In the genomic region with DNA sequence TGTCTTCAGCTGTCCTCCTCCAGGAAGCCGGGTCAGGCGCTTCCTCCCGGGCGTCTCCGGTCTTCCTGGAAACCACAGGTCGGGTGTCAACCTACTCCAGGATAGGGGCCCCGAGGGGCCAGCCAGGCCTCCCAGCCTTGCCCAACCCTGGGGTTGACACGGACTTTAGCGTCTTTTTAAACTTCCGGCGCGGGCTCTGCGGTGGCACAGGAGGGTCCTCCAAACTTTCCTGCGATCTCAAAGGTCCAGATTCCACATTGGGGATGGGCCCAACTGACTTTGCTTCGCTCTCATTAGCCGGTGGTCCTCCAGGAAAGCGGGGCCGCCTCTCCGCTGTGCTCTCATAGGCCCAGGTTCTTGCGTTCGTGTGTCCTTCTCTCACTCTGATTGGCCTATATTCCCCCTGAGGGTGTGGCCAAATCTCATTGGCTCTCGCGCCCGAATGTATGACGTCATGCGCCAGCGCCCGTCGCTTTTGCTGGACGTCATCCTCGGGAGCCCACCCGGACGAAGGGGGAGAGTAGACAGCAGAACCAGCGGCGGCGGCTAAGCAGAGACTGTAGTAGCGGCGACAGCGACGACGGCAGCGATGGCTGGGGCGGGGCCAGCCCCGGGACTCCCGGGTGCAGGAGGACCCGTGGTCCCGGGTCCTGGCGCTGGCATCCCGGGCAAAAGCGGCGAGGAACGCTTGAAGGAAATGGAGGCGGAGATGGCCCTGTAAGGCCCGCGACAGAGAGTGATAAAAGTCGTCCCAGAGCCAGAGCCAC, we compare ENCODE assay signal across 8 cellular contexts. TPM values are rescaled to one million over a fixed set of nuclear protein-coding genes. Genes with fewer than 3 reads are reported as not detected.
DNase-seq lines count a peak whose midpoint lies in the region; ATAC-seq and TF ChIP-seq lines count a peak whose summit lies in the region.

RBM42 (plus strand) TSS at position 472 of the 767 bp plus-strand sequence; CDS start at position 590, 118 bp downstream.

- no peaks in the 10 kb centered on the region for H3K27me3 ChIP-seq in PC-9 (ENCODE audit: insufficient read depth, low read depth)

- no peaks in the 10 kb centered on the region for H4K20me1 ChIP-seq in PC-9 (ENCODE audit: insufficient read depth)

- H3K9me2 ChIP-seq in PC-9 (ENCODE audit: insufficient read depth), result no peaks in the 10 kb centered on the region

- ATAC-seq in GM21619 (IDR thresholded peaks at IDR 0.05; ENCODE audit: unreplicated experiment), result peak; percentile 93

- peaks cover 5% of the 10 kb centered on the region; the same call in 1 of the 2 replicates for H3K4me1 ChIP-seq in PC-9 (replicated peaks; ENCODE audit: insufficient read depth)

- H3K27ac ChIP-seq in PC-9 (peak within 1 kb of the TSS; percentile 66), epithelial cell of prostate (peak within 1 kb of the TSS; percentile 83)

- H2AFZ ChIP-seq in PC-9, result peak within 1 kb of the TSS; percentile 98

- no TSS peak for BruUV-seq in PC-9 (replicated peaks; lab: Mats Ljungman, UMichigan)

- peaks cover 12% of the 10 kb centered on the region for H3K79me2 ChIP-seq in PC-9 (ENCODE audit: low read depth)

- CTCF ChIA-PET in PC-9 (lab: Charles Lee), result no interaction called here

- TF ChIP-seq CTCF in PC-9 (conservative IDR thresholded peaks at IDR 0.05), result no peak

- DNase-seq in DMS153 (lab: John Stamatoyannopoulos, UW), result peak; percentile 97
- DNase-seq in Jurkat, Clone E6-1 (ENCODE audit: low read depth, low spot score), result peak; percentile 99
- DNase-seq in PC-9, result peak; percentile 97
- peak; percentile 99 for DNase-seq in activated T-cell treated with anti-CD3 and anti-CD28 coated beads, Interleukin-2, amount 50 U/mL, for 1 hour
- peak; percentile 91 for DNase-seq in epithelial cell of prostate (ENCODE audit: low read depth, low spot score)
- DNase-seq in mucosa of gallbladder (ENCODE audit: low spot score), result peak; percentile 97
- peak; percentile 92 to 97 for DNase-seq in stimulated activated CD8-positive, alpha-beta memory T cell treated with anti-CD3 and anti-CD28 coated beads, Interleukin-4, amount 100 ng/mL, for 4 hours (ENCODE audit: low read depth in 2 of 2, low spot score in 1 of 2)

- POLR2A ChIA-PET in PC-9 (lab: Charles Lee; ENCODE audit: unreplicated experiment), result interaction anchor here (0.6 kb wide), 1 partner anchor 191 kb away, joined by 4 read pairs; no protein-coding TSS in a partner anchor

- intact Hi-C loops in PC-9 (cut with micrococcal nuclease; ENCODE audit: unreplicated experiment), result loop anchor here (1.0 kb wide), 2 partner anchors 16 to 118 kb away; partner anchors contain the start of gene HAUS5

- H3F3A ChIP-seq in PC-9 (ENCODE audit: insufficient read depth, low read depth), result peaks cover 18% of the 10 kb centered on the region

- H3K36me3 ChIP-seq in PC-9 (ENCODE audit: low read depth), result 0 out of 2 replicates have a peak, but pooled peaks cover 4% of the 10 kb centered on the region

- peak within 1 kb of the TSS; percentile 97 for H3K4me3 ChIP-seq in Jurkat, Clone E6-1 (ENCODE audit: low read length)
- H3K4me3 ChIP-seq in PC-9, result peak within 1 kb of the TSS; percentile 93

- H3K9me3 ChIP-seq in PC-9 (ENCODE audit: insufficient read depth, low read depth), result no peaks in the 10 kb centered on the region

- peak within 1 kb of the TSS; percentile 93 for H3K4me2 ChIP-seq in PC-9

RNA-seq across cellular contexts. Expression of gene RBM42, which starts in this region (rescaled TPM):
- 114 TPM for polyA plus RNA-seq in Jurkat, Clone E6-1 (2012; ENCODE audit: insufficient read depth, insufficient read length)
- total RNA-seq in PC-9 (2021) (110 and 153 TPM in 2 replicates), mucosa of gallbladder (78.3 TPM)

Comparison
In these comparisons a context has a peak if more than half of its experiments do, and no peak if none do; other contexts are left out.
1. Peak in every context shown above with its lines: DNase-seq, ATAC-seq, H3K4me3 ChIP-seq and H3K27ac ChIP-seq.